ENCODE assay signal across 8 cellular contexts in the genomic region with DNA sequence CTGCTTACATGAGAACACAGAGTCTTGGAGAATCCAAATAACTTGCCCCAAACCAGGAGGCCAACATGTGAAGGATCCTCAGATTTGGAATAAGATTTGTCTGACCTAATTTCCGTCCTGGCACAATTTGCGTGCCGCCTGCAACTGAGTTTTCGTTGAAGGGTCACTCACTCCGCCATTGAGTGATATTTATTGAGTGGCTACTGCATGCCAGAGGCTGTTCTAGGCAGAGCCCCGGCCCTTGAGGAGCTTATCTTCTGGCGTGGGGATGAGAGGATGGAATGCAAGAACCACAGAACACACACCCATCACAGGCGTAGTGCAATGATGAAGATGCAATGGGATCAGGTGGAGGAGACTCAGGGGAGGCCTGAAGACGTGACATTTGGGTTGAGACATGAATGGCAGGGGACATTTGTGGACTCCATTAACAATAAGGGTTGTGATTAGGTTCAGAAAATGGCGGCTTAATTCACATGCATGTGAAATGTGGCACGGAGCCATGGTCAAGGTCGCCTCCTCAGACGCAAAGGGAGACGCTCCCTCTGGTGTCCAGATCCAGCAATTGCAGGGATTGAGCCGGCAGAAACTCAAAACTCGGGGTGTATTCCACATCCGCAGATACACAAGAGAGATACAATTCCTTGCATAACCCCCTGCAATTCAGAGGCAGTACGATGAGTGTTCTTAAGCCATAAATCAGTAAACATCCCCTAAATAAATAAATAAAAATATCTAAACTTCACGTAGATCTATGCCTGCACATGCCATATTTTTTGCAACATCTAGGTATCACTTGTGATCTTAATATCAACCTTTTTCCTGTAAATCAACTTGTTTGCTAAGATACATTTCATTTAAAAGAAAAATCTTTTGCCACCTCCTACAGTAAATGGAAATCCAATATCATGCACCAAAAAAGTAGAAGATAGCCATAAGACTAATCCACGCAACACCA. TPM values are rescaled to one million over a fixed set of nuclear protein-coding genes. Genes with fewer than 3 reads are reported as not detected.
DNase-seq lines count a peak whose midpoint lies in the region; ATAC-seq, FAIRE-seq and TF ChIP-seq lines count a peak whose summit lies in the region.

No MANE protein-coding gene starts in this region.

- no peaks in the 10 kb centered on the region for H3K27me3 Mint-ChIP-seq in activated naive CD4-positive, alpha-beta T cell treated with anti-CD3 and anti-CD28 coated beads, Interleukin-2, amount 50 U/mL, for 24 hours

- peak in 1 of 2 experiments; percentile 26; a peak in 1 of 4 replicates for TF ChIP-seq EP300 in SK-N-SH (IDR thresholded peaks at IDR 0.05; ENCODE audit: borderline replicate concordance in 1 of 2, low read depth in 1 of 2, low read length in 1 of 2)

- no peaks in the 10 kb centered on the region for H4K20me1 ChIP-seq in SK-N-SH (ENCODE audit: insufficient read depth)

- no peak overlapping the region; a peak in 1 of 4 replicates for H3K4me3 ChIP-seq in SK-N-SH (ENCODE audit: low read depth in 2 of 2, low read length in 1 of 2)

- TF ChIP-seq CTCF in GM12872 (IDR thresholded peaks at IDR 0.05; ENCODE audit: insufficient read depth, low read depth, low read length) (peak; percentile 93), SK-N-SH (IDR thresholded peaks at IDR 0.05) (peak; percentile 98)

- no peak for ATAC-seq in GM19463 (IDR thresholded peaks at IDR 0.05; ENCODE audit: unreplicated experiment)

- no peak overlapping the region for H3K4me3 Mint-ChIP-seq in activated naive CD4-positive, alpha-beta T cell treated with anti-CD3 and anti-CD28 coated beads, Interleukin-2, amount 50 U/mL, for 24 hours

- 52% methylated on average over 20 of the region's 20 CpGs for WGBS in SK-N-SH (ENCODE audit: low lambda C conversion rate)

- peaks cover 6% of the 10 kb centered on the region for H3K4me1 Mint-ChIP-seq in activated naive CD4-positive, alpha-beta T cell treated with anti-CD3 and anti-CD28 coated beads, Interleukin-2, amount 50 U/mL, for 24 hours

- CTCF ChIA-PET in SK-N-SH (lab: Yijun Ruan, JAX) = interaction anchor here (0.6 to 12.8 kb wide), 12 partner anchors 8 to 1472 kb away, joined by 3 to 460 read pairs (median 3); no protein-coding TSS in a partner anchor

- no peaks in the 10 kb centered on the region for H3K36me3 ChIP-seq in SK-N-SH (replicated peaks in 1 of 2; ENCODE audit: control insufficient read depth in 1 of 2, insufficient read depth in 2 of 2, low read length in 1 of 2)

- H3K9ac ChIP-seq in SK-N-SH = no peak overlapping the region

- H3K79me2 ChIP-seq in SK-N-SH (ENCODE audit: insufficient read depth) = no peaks in the 10 kb centered on the region

- peak; percentile 86 for FAIRE-seq in urothelium cell line (lab: Jason Lieb, UNC)

- peak overlapping the region; percentile 14 for H3K27ac Mint-ChIP-seq in activated naive CD4-positive, alpha-beta T cell treated with anti-CD3 and anti-CD28 coated beads, Interleukin-2, amount 50 U/mL, for 24 hours

- no peaks in the 10 kb centered on the region for H3K9me2 ChIP-seq in SK-N-SH

- no peaks in the 10 kb centered on the region; the same call in 1 of the 2 replicates for H3K27me3 ChIP-seq in SK-N-SH (ENCODE audit: insufficient read depth)

- H3K36me3 Mint-ChIP-seq in activated naive CD4-positive, alpha-beta T cell treated with anti-CD3 and anti-CD28 coated beads, Interleukin-2, amount 50 U/mL, for 24 hours = no peaks in the 10 kb centered on the region

- TF ChIP-seq RAD21 in SK-N-SH (IDR thresholded peaks at IDR 0.05; ENCODE audit: low read length) = peak; percentile 95

- H3K4me1 ChIP-seq in SK-N-SH (ENCODE audit: control insufficient read depth in 1 of 2, insufficient read depth in 2 of 2, low read depth in 1 of 2, low read length in 1 of 2) = peaks cover 9 to 20% of the 10 kb centered on the region in 2 experiments; a peak in 3 of 4 replicates

- no peaks in the 10 kb centered on the region for H3F3A ChIP-seq in SK-N-SH (replicated peaks; ENCODE audit: insufficient read depth)

- DNase-seq in NCI-H1092 treated with DMSO at 0.1 percent for 48 hours (lab: John Stamatoyannopoulos, UW) (peak; percentile 79), SK-N-SH (peak; percentile 87), head of caudate nucleus (peak; percentile 70 to 94 (median 85)), pons (ENCODE audit: low spot score) (peak; percentile 85), urothelium cell line (ENCODE audit: low spot score) (peak; percentile 81)

- no peak overlapping the region; a peak in 1 of 4 replicates for H3K27ac ChIP-seq in SK-N-SH (ENCODE audit: low read depth in 2 of 2, low read length in 1 of 2)

- H3K9me3 ChIP-seq in SK-N-SH = no peaks in the 10 kb centered on the region

- no peak overlapping the region for H3K4me2 ChIP-seq in SK-N-SH

- POLR2A ChIA-PET in SK-N-SH (lab: Yijun Ruan, JAX) = no interaction called here

- peak overlapping the region; percentile 31; the same call in 1 of the 2 replicates for H2AFZ ChIP-seq in SK-N-SH (ENCODE audit: low read depth)

- H3K9me3 Mint-ChIP-seq in activated naive CD4-positive, alpha-beta T cell treated with anti-CD3 and anti-CD28 coated beads, Interleukin-2, amount 50 U/mL, for 24 hours = no peaks in the 10 kb centered on the region

- intact Hi-C loops in head of caudate nucleus (cut with DNase I) = loop anchor here (5.0 kb wide), 1 partner anchor 189 kb away; no protein-coding TSS in a partner anchor

TF ChIP-seq in SK-N-SH, 30 proteins besides CTCF, POLR2A, EP300 and RAD21:
- TF ChIP-seq RFX5 (IDR thresholded peaks at IDR 0.05; ENCODE audit: low read length) (no peak), FOXJ3 (CRISPR knock-in tag; IDR thresholded peaks at IDR 0.05) (0 out of 2 replicates have a peak, but pooled peaks have one; percentile 21), NFIC (IDR thresholded peaks at IDR 0.05; ENCODE audit: borderline replicate concordance) (peak; percentile 85), JUND (IDR thresholded peaks at IDR 0.05) (no peak), TAF1 (IDR thresholded peaks at IDR 0.05; ENCODE audit: borderline replicate concordance, low read depth, low read length) (no peak), MXI1 (IDR thresholded peaks at IDR 0.05; ENCODE audit: low read depth, low read length) (peak; percentile 63; the same call in 1 of the 2 replicates), YY1 (IDR thresholded peaks at IDR 0.05; ENCODE audit: low read depth) (peak; percentile 86), SMC3 (IDR thresholded peaks at IDR 0.05; ENCODE audit: low read depth, low read length) (peak; percentile 90), NRF1 (IDR thresholded peaks at IDR 0.05; ENCODE audit: low read depth, low read length) (0 out of 2 replicates have a peak, but pooled peaks have one; percentile 3)
- TF ChIP-seq, protein P1, sequence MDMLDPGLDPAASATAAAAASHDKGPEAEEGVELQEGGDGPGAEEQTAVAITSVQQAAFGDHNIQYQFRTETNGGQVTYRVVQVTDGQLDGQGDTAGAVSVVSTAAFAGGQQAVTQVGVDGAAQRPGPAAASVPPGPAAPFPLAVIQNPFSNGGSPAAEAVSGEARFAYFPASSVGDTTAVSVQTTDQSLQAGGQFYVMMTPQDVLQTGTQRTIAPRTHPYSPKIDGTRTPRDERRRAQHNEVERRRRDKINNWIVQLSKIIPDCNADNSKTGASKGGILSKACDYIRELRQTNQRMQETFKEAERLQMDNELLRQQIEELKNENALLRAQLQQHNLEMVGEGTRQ (IDR thresholded peaks at IDR 0.05; ENCODE audit: borderline replicate concordance, low read depth, low read length) = no peak
- TF ChIP-seq, protein P2, sequence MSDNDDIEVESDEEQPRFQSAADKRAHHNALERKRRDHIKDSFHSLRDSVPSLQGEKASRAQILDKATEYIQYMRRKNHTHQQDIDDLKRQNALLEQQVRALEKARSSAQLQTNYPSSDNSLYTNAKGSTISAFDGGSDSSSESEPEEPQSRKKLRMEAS (IDR thresholded peaks at IDR 0.05; ENCODE audit: low read depth) = peak; percentile 24; the same call in 1 of the 2 replicates

RNA-seq across cellular contexts. Expression of a gene that starts 57.9 kb away (rescaled TPM):
- 12.4 and 13.2 TPM in 2 replicates for polyA plus RNA-seq in SK-N-SH (2012; rRNA removed)
- polyA plus RNA-seq in SK-N-SH (2012; cell fraction: cytosol; rRNA removed) = 9.9 and 16.7 TPM in 2 replicates
- 7.9 and 9.8 TPM in 2 replicates for polyA plus RNA-seq in SK-N-SH (2012; cell fraction: nucleus; rRNA removed)
